ENCODE assay signal across 11 cellular contexts in genomic region chr18:58992301-58993231, GRCh38.
DNase-seq lines count a peak whose midpoint lies in the region; ATAC-seq and TF ChIP-seq lines count a peak whose summit lies in the region.
"Had no signal": no experiment of that assay in that cellular context is flagged by ENCODE, and none has a peak within 500 bp of the region (broad histone marks: within the 10 kb centered on the region; RNA-seq: fewer than 3 reads in every experiment).

No MANE protein-coding gene starts in this region.

- no TSS peak for BruUV-seq in MCF 10A (replicated peaks; lab: Mats Ljungman, UMichigan)

- no peak overlapping the region for H3K4me3 Mint-ChIP-seq in MCF 10A (ENCODE audit: unreplicated experiment)
- H3K4me3 Mint-ChIP-seq: WTC11 had no signal

- peak in 1 of 4 donors; percentile 4 for ATAC-seq in heart left ventricle
- no peak for ATAC-seq in Right ventricle myocardium inferior
- no peak for ATAC-seq in lung (ENCODE audit: insufficient read depth, low FRiP score)
- ATAC-seq in upper lobe of left lung (ENCODE audit: low FRiP score in 2 of 2): no peak
- ATAC-seq: WTC11 had no signal

- H3K4me1 Mint-ChIP-seq in MCF 10A (ENCODE audit: insufficient read depth, unreplicated experiment): peaks cover 44% of the 10 kb centered on the region

- TF ChIP-seq CTCF in heart left ventricle (IDR thresholded peaks at IDR 0.05) (no peak), MCF 10A (IDR thresholded peaks at IDR 0.05; ENCODE audit: unreplicated experiment) (no peak), lung (IDR thresholded peaks at IDR 0.05; ENCODE audit: control extremely low read depth, extremely low read depth) (no peak), upper lobe of left lung (IDR thresholded peaks at IDR 0.05) (no peak)

- H3K27ac ChIP-seq in heart left ventricle (peak overlapping the region in 11 of 12 donors; percentile 58 to 95 (median 82)), lung (ENCODE audit: low read depth in 1 of 2, low read length in 1 of 2) (peak overlapping the region; percentile 44 to 72), upper lobe of left lung (peak overlapping the region; percentile 13 to 75 (median 68))

- TF ChIP-seq POLR2A in heart left ventricle (IDR thresholded peaks at IDR 0.05) (no peak), upper lobe of left lung (IDR thresholded peaks at IDR 0.05) (no peak)

- POLR2A ChIA-PET in MCF 10A (lab: Yijun Ruan, JAX): interaction anchor here (0.7 to 1.4 kb wide), 2 partner anchors 15 to 27 kb away, joined by 5 to 12 read pairs; no protein-coding TSS in a partner anchor

- no peaks in the 10 kb centered on the region for H3K36me3 Mint-ChIP-seq in MCF 10A (ENCODE audit: insufficient read depth, unreplicated experiment)

- no peaks in the 10 kb centered on the region for H3K27me3 ChIP-seq in heart left ventricle
- no peaks in the 10 kb centered on the region for H3K27me3 ChIP-seq in lung (ENCODE audit: control insufficient read depth, insufficient read depth)
- H3K27me3 ChIP-seq in upper lobe of left lung: no peaks in the 10 kb centered on the region
- no peaks in the 10 kb centered on the region for H3K27me3 ChIP-seq in MG63

- peaks cover 17 to 76% (median 61%) of the 10 kb centered on the region in 12 donors for H3K4me1 ChIP-seq in heart left ventricle
- peaks cover 11 to 26% of the 10 kb centered on the region in 2 donors for H3K4me1 ChIP-seq in lung (ENCODE audit: control insufficient read depth in 2 of 2, insufficient read depth in 2 of 2, low read length in 2 of 2)
- peaks cover 12 to 39% (median 16%) of the 10 kb centered on the region in 4 donors for H3K4me1 ChIP-seq in upper lobe of left lung

- DNase-seq in heart left ventricle (no peak), Right ventricle myocardium inferior (ENCODE audit: missing footprints) (no peak), MCF 10A (ENCODE audit: unreplicated experiment) (peak; percentile 12), lung (ENCODE audit: low spot score) (no peak), upper lobe of left lung (no peak), DMS153 (lab: John Stamatoyannopoulos, UW) (no peak), NCI-H446 treated with DMSO at 0.1 percent for 48 hours (lab: John Stamatoyannopoulos, UW) (no peak), MG63 (no peak)
- DNase-seq: NCI-H1436 had no signal

- intact Hi-C loops in heart left ventricle (cut with DNase I): loop anchor here in 5 of 10 donors (5.0 to 10.0 kb wide), 6 partner anchors 62 to 210 kb away; partner anchors contain the start of gene ZNF532 (in 3 of the 5)
- intact Hi-C loops in Right ventricle myocardium inferior (cut with DNase I): loop anchor here (2.0 kb wide), 1 partner anchor 50 kb away; no protein-coding TSS in a partner anchor
- intact Hi-C loops in MCF 10A (cut with micrococcal nuclease): loop anchor here (5.0 kb wide), 1 partner anchor 40 kb away; no protein-coding TSS in a partner anchor

- peaks cover 0 to 11% (median 0%) of the 10 kb centered on the region in 12 donors for H3K9me3 ChIP-seq in heart left ventricle
- H3K9me3 ChIP-seq in lung (ENCODE audit: control insufficient read depth in 2 of 2, insufficient read depth in 1 of 2, low read length in 1 of 2): no peaks in the 10 kb centered on the region
- no peaks in the 10 kb centered on the region for H3K9me3 ChIP-seq in upper lobe of left lung
- H3K9me3 ChIP-seq in MG63: peaks cover 14% of the 10 kb centered on the region

- no peaks in the 10 kb centered on the region for H3K36me3 ChIP-seq in heart left ventricle
- H3K36me3 ChIP-seq in lung (ENCODE audit: control insufficient read depth in 2 of 2, insufficient read depth in 2 of 2, low read length in 2 of 2): no peaks in the 10 kb centered on the region
- H3K36me3 ChIP-seq in upper lobe of left lung: no peaks in the 10 kb centered on the region
- H3K36me3 ChIP-seq in MG63: no peaks in the 10 kb centered on the region; the same call in 1 of the 2 replicates

- H3K4me3 ChIP-seq in heart left ventricle (no peak overlapping the region), lung (no peak overlapping the region), upper lobe of left lung (no peak overlapping the region), MG63 (no peak overlapping the region)

- peak overlapping the region; percentile 69 for H3K27ac Mint-ChIP-seq in MCF 10A (ENCODE audit: low read depth, unreplicated experiment)
- H3K27ac Mint-ChIP-seq: progenitor cell of endocrine pancreas, WTC11 had no signal

- H3K9me3 Mint-ChIP-seq in MCF 10A (ENCODE audit: unreplicated experiment): no peaks in the 10 kb centered on the region

- peak in 1 of 4 donors; percentile 0 for TF ChIP-seq EP300 in upper lobe of left lung (IDR thresholded peaks at IDR 0.05)

- H3K27me3 Mint-ChIP-seq in MCF 10A (ENCODE audit: insufficient read depth, unreplicated experiment): no peaks in the 10 kb centered on the region
- H3K27me3 Mint-ChIP-seq: progenitor cell of endocrine pancreas had no signal

- WGBS in heart left ventricle, 4 donors: 44 to 65% (median 52%) methylated on average over 16 of the region's 16 CpGs
- WGBS in lung, 2 donors: 54 to 58% methylated on average over 16 of the region's 16 CpGs
- 47 to 53% methylated on average over 15 of the region's 16 CpGs for WGBS in upper lobe of left lung, 2 donors

- CTCF ChIA-PET in MCF 10A (lab: Yijun Ruan, JAX): interaction anchor here (1.1 kb wide), 1 partner anchor 211 kb away, joined by 3 read pairs; no protein-coding TSS in a partner anchor
